24 cellular contexts compared by ENCODE assay signal in genomic region chr4:182063651-182064050, GRCh38.
"Had no signal": no experiment of that assay in that cellular context is flagged by ENCODE, and none has a peak within 500 bp of the region (broad histone marks: within the 10 kb centered on the region; RNA-seq: fewer than 3 reads in every experiment).

No MANE protein-coding gene starts in this region.

- H3K4me1 ChIP-seq: breast epithelium, colonic mucosa, prostate gland, tibial artery had no signal

- H3K4me3 Mint-ChIP-seq: activated naive CD8-positive, alpha-beta T cell treated with anti-CD3 and anti-CD28 coated beads for 36 hours; activated T-cell treated with anti-CD3 and anti-CD28 coated beads, Interleukin-2, amount 50 U/mL, for 4 hours; central memory CD8-positive, alpha-beta T cell; effector memory CD8-positive, alpha-beta T cell; memory B cell; naive B cell; neural progenitor cell; stimulated activated naive CD8-positive, alpha-beta T cell treated with anti-CD3 and anti-CD28 coated beads, Interleukin-15, Interleukin-2, amounts not matched to agents 100 ng/mL and 50 ng/mL, for 24 hours; T-helper 1 cell treated with Interleukin-12 subunit alpha and Interleukin-12 subunit beta and Interleukin-4 antibody, amounts not matched to agents 30 μg/mL and 1 μg/mL, for 36 hours had no signal

- H3K27me3 Mint-ChIP-seq: activated naive CD8-positive, alpha-beta T cell treated with anti-CD3 and anti-CD28 coated beads for 36 hours; central memory CD8-positive, alpha-beta T cell; effector memory CD8-positive, alpha-beta T cell; memory B cell; naive B cell; stimulated activated naive CD8-positive, alpha-beta T cell treated with anti-CD3 and anti-CD28 coated beads, Interleukin-15, Interleukin-2, amounts not matched to agents 100 ng/mL and 50 ng/mL, for 24 hours had no signal

- H2AFZ ChIP-seq: hepatocyte, neural progenitor cell had no signal

- H3K4me3 ChIP-seq: breast epithelium, colonic mucosa, dorsolateral prefrontal cortex, esophagus muscularis mucosa, hepatocyte, neural progenitor cell, prostate gland, tibial artery had no signal

- H3K9me3 ChIP-seq: breast epithelium, colonic mucosa, esophagus muscularis mucosa, prostate gland, tibial artery had no signal

- H3K4me1 Mint-ChIP-seq: activated naive CD8-positive, alpha-beta T cell treated with anti-CD3 and anti-CD28 coated beads for 36 hours; central memory CD8-positive, alpha-beta T cell; memory B cell; naive B cell had no signal

- H3K36me3 Mint-ChIP-seq: activated naive CD8-positive, alpha-beta T cell treated with anti-CD3 and anti-CD28 coated beads for 36 hours; memory B cell; naive B cell had no signal

- H3K27me3 ChIP-seq: breast epithelium, colonic mucosa, esophagus muscularis mucosa, hepatocyte, neural progenitor cell, tibial artery had no signal

- H3K4me2 ChIP-seq: hepatocyte, neural progenitor cell had no signal

- DNase-seq: activated CD4-positive, alpha-beta T cell treated with anti-CD3 and anti-CD28 coated beads for 4 hours; activated CD4-positive, alpha-beta T cell treated with anti-CD3 and anti-CD28 coated beads, Interleukin-2, amount 50 U/mL, for 48 hours; activated CD4-positive, CD25-positive, alpha-beta regulatory T cell; activated CD8-positive, alpha-beta memory T cell treated with anti-CD3 and anti-CD28 coated beads, Interleukin-2, amount 50 U/mL, for 48 hours; activated naive CD4-positive, alpha-beta T cell; activated naive CD8-positive, alpha-beta T cell treated with anti-CD3 and anti-CD28 coated beads for 36 hours; activated T-cell treated with anti-CD3 and anti-CD28 coated beads, Interleukin-2, amount 50 U/mL, for 4 hours; colonic mucosa; dorsolateral prefrontal cortex; effector memory CD8-positive, alpha-beta T cell; glutamatergic neuron; naive B cell; stimulated activated CD4-positive, alpha-beta T cell treated with anti-CD3 and anti-CD28 coated beads, Interleukin-1b, Interleukin-23, amount 100 ng/mL, for 48 hours; tibial artery had no signal

- H3K27ac ChIP-seq: breast epithelium, colonic mucosa, dorsolateral prefrontal cortex, esophagus muscularis mucosa, hepatocyte, neural progenitor cell, prostate gland, tibial artery had no signal

- H3K9me3 Mint-ChIP-seq: memory B cell; stimulated activated naive CD8-positive, alpha-beta T cell treated with anti-CD3 and anti-CD28 coated beads, Interleukin-15, Interleukin-2, amounts not matched to agents 100 ng/mL and 50 ng/mL, for 24 hours had no signal

- H3K36me3 ChIP-seq: breast epithelium, colonic mucosa, esophagus muscularis mucosa, neural progenitor cell, prostate gland, tibial artery had no signal

- H3K27ac Mint-ChIP-seq: activated naive CD8-positive, alpha-beta T cell treated with anti-CD3 and anti-CD28 coated beads for 36 hours; activated T-helper 2 cell treated with anti-CD3 and anti-CD28 coated beads, Interferon-gamma antibody, Interleukin-2, Interleukin-4, amounts not matched to agents 10 μg/mL and 5 μg/mL and 100 μg/mL, durations not matched to agents 14 hours and 24 hours and 36 hours; effector memory CD8-positive, alpha-beta T cell; memory B cell; naive B cell; neural progenitor cell; stimulated activated naive CD8-positive, alpha-beta T cell treated with anti-CD3 and anti-CD28 coated beads, Interleukin-15, Interleukin-2, amounts not matched to agents 100 ng/mL and 50 ng/mL, for 24 hours; T-helper 1 cell treated with Interleukin-12 subunit alpha and Interleukin-12 subunit beta and Interleukin-4 antibody, amounts not matched to agents 30 μg/mL and 1 μg/mL, for 36 hours had no signal

- H3K9ac ChIP-seq: neural progenitor cell had no signal

- ATAC-seq: activated T-cell treated with anti-CD3 and anti-CD28 coated beads, Interleukin-2, amount 50 U/mL, for 4 hours; effector memory CD8-positive, alpha-beta T cell had no signal

- H3K79me2 ChIP-seq: hepatocyte had no signal
